In genomic region chr16:15649727-15650018, GRCh38 we compare ENCODE assay signal across 8 cellular contexts. TPM values are rescaled to one million over a fixed set of nuclear protein-coding genes. Genes with fewer than 3 reads are reported as not detected.
DNase-seq lines count a peak whose midpoint lies in the region; ATAC-seq and TF ChIP-seq lines count a peak whose summit lies in the region.

No MANE protein-coding gene starts in this region.

- no peak for DNase-seq in BE2C
- DNase-seq in choroid plexus epithelial cell (ENCODE audit: low read depth), result no peak
- no peak for DNase-seq in naive thymus-derived CD4-positive, alpha-beta T cell
- DNase-seq in NCI-H510A (lab: John Stamatoyannopoulos, UW), result no peak

- H3K36me3 ChIP-seq in BE2C, result no peaks in the 10 kb centered on the region; the same call in none of the 2 replicates
- peaks cover 0 to 22% (median 0%) of the 10 kb centered on the region in 3 experiments for H3K36me3 ChIP-seq in naive thymus-derived CD4-positive, alpha-beta T cell (ENCODE audit: control insufficient read depth in 2 of 3, insufficient read depth in 3 of 3, low read length in 3 of 3)

- H3K4me3 Mint-ChIP-seq in IgD-negative memory B cell, result peak overlapping the region; percentile 84 to 95 (median 87)
- H3K4me3 Mint-ChIP-seq in naive thymus-derived CD4-positive, alpha-beta T cell, result peak overlapping the region; percentile 89 to 100 (median 93)

- H3K9me3 Mint-ChIP-seq in IgD-negative memory B cell, result no peaks in the 10 kb centered on the region
- peaks cover 0 to 3% (median 0%) of the 10 kb centered on the region in 11 donors for H3K9me3 Mint-ChIP-seq in naive thymus-derived CD4-positive, alpha-beta T cell

- H3K9me3 ChIP-seq in BE2C, result no peaks in the 10 kb centered on the region
- H3K9me3 ChIP-seq in naive thymus-derived CD4-positive, alpha-beta T cell (ENCODE audit: control insufficient read depth in 2 of 3, low read length in 3 of 3), result no peaks in the 10 kb centered on the region

- intact Hi-C loops in naive thymus-derived CD4-positive, alpha-beta T cell (cut with micrococcal nuclease), result loop anchor here (1.0 kb wide), 4 partner anchors 7 to 58 kb away; no protein-coding TSS in a partner anchor

- TF ChIP-seq CTCF in BE2C (IDR thresholded peaks at IDR 0.05; ENCODE audit: low read depth, low read length) (no peak), choroid plexus epithelial cell (conservative IDR thresholded peaks at IDR 0.05; ENCODE audit: low read depth, low read length) (no peak)

- peaks cover 16 to 30% (median 19%) of the 10 kb centered on the region in 3 donors for H3K4me1 Mint-ChIP-seq in IgD-negative memory B cell
- peaks cover 10 to 37% (median 35%) of the 10 kb centered on the region in 7 donors for H3K4me1 Mint-ChIP-seq in naive thymus-derived CD4-positive, alpha-beta T cell

- H3K27me3 ChIP-seq in BE2C, result no peaks in the 10 kb centered on the region
- H3K27me3 ChIP-seq in naive thymus-derived CD4-positive, alpha-beta T cell (ENCODE audit: control insufficient read depth in 2 of 2, insufficient read depth in 2 of 2, low read length in 2 of 2), result no peaks in the 10 kb centered on the region

- peak overlapping the region in 2 of 3 donors; percentile 94 to 98 for H3K27ac Mint-ChIP-seq in IgD-negative memory B cell
- H3K27ac Mint-ChIP-seq in naive thymus-derived CD4-positive, alpha-beta T cell, result peak overlapping the region; percentile 68 to 98 (median 91)

- CTCF ChIA-PET in naive thymus-derived CD4-positive, alpha-beta T cell (lab: Charles Lee), result no interaction called here

- no peaks in the 10 kb centered on the region for H3K27me3 Mint-ChIP-seq in IgD-negative memory B cell
- peaks cover 0 to 2% (median 0%) of the 10 kb centered on the region in 5 donors for H3K27me3 Mint-ChIP-seq in naive thymus-derived CD4-positive, alpha-beta T cell

- peaks cover 1% of the 10 kb centered on the region for H3K36me3 Mint-ChIP-seq in IgD-negative memory B cell
- peaks cover 0 to 8% (median 6%) of the 10 kb centered on the region in 5 donors for H3K36me3 Mint-ChIP-seq in naive thymus-derived CD4-positive, alpha-beta T cell

- POLR2A ChIA-PET in naive thymus-derived CD4-positive, alpha-beta T cell (lab: Charles Lee), result interaction anchor here (1.2 to 2.5 kb wide), 4 partner anchors 8 to 22 kb away, joined by 4 to 10 read pairs (median 6); no protein-coding TSS in a partner anchor

- no peak for ATAC-seq in naive thymus-derived CD4-positive, alpha-beta T cell
- ATAC-seq in GM19023 (IDR thresholded peaks at IDR 0.05; ENCODE audit: unreplicated experiment) (no peak), HG02623 (IDR thresholded peaks at IDR 0.05; ENCODE audit: unreplicated experiment) (no peak), HG03039 (IDR thresholded peaks at IDR 0.05; ENCODE audit: unreplicated experiment) (no peak)

- no peaks in the 10 kb centered on the region for H3K4me1 ChIP-seq in BE2C
- peaks cover 7 to 15% of the 10 kb centered on the region in 2 donors for H3K4me1 ChIP-seq in naive thymus-derived CD4-positive, alpha-beta T cell (ENCODE audit: control insufficient read depth in 2 of 2, insufficient read depth in 2 of 2, low read length in 2 of 2)

- H3K4me3 ChIP-seq in BE2C (ENCODE audit: low read depth, low read length), result peak overlapping the region; percentile 54
- peak overlapping the region; percentile 88 for H3K4me3 ChIP-seq in choroid plexus epithelial cell (ENCODE audit: low read depth, low read length)
- H3K4me3 ChIP-seq in naive thymus-derived CD4-positive, alpha-beta T cell (ENCODE audit: low read length), result peak overlapping the region; percentile 84

- peak overlapping the region; percentile 98 for H3K27ac ChIP-seq in naive thymus-derived CD4-positive, alpha-beta T cell (ENCODE audit: low read depth, low read length)

RNA-seq across cellular contexts. Expression of gene NDE1, which starts 0.4 kb away (rescaled TPM):
- polyA plus RNA-seq in BE2C (2012; ENCODE audit: insufficient read depth, insufficient read length, low read depth), result 11.3 TPM
- 79.2 TPM for polyA plus RNA-seq in IgD-negative memory B cell
- 100 to 1,000 TPM in 4 of 5 experiments, 10 to 100 TPM in 1; 100.0 to 128 (median 114) TPM for total RNA-seq in naive thymus-derived CD4-positive, alpha-beta T cell
- 10 to 100 TPM; 34.9 to 68.2 TPM for polyA plus RNA-seq in naive thymus-derived CD4-positive, alpha-beta T cell

RNA-seq across cellular contexts. Expression of gene MARF1, which starts 6.7 kb away (rescaled TPM):
- 34.9 TPM for polyA plus RNA-seq in BE2C (2012; ENCODE audit: insufficient read depth, insufficient read length, low read depth)
- polyA plus RNA-seq in IgD-negative memory B cell, result 38.4 TPM
- total RNA-seq in naive thymus-derived CD4-positive, alpha-beta T cell, result 100 to 1,000 TPM in 4 of 5 experiments, 10 to 100 TPM in 1; 93.0 to 259 (median 185) TPM
- polyA plus RNA-seq in naive thymus-derived CD4-positive, alpha-beta T cell, result 10 to 100 TPM; 12.5 to 17.3 TPM
